1 cellular context compared by ENCODE assay signal in the genomic region with DNA sequence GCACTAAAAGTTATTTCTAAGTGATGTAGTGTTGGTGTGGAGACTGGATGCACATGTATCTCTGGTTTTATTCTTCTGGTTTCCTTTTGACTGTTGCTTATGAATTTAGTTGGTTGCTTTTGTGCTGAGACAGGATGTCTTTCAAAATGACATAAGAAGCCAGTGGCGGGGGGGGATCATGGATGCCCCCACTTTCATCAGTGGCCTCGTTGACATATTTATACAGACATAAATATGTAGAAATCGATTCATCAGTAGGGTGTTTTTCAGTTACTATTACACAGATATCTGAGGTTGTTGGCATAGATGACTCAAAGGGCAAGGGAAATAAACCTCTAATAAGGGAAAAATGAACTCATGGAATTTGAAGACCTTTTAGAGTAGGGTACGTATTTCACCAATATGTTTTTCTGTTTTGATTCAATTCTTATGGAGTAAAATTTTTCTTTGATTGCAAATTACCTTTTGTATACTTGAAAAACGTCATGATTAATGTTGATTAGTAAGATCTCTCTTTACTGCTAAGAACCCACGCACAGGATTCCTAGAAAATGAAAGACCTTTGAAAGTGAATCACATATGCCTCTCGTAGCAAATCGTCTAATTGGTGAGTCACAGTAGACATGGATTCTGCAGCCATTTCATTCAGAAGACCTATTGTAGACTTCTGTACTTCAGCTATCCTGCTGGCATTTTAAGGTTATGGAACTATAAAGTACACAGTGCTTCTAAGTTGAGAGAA.
A peak's percentile ranks its signal among the peaks of the same experiment; 100 is the strongest.
TF ChIP-seq lines count a peak whose summit lies in the region.

No MANE protein-coding gene starts in this region.

TF ChIP-seq in SK-N-SH, 30 proteins besides CTCF, POLR2A, EP300 and RAD21 (continued from another document):
- TF ChIP-seq IRF3 (IDR thresholded peaks at IDR 0.05; ENCODE audit: low read depth, low read length) (no peak), USF2 (IDR thresholded peaks at IDR 0.05; ENCODE audit: borderline replicate concordance, low read depth, low read length) (no peak), ELF1 (IDR thresholded peaks at IDR 0.05) (no peak), TCF12 (IDR thresholded peaks at IDR 0.05) (peak; percentile 61), TEAD4 (IDR thresholded peaks at IDR 0.05; ENCODE audit: borderline replicate concordance, insufficient read depth) (no peak), NRF1 (IDR thresholded peaks at IDR 0.05; ENCODE audit: low read depth, low read length) (no peak), PBX3 (IDR thresholded peaks at IDR 0.05) (no peak; the same call in 1 of the 2 replicates), EZH2phosphoT487 (IDR thresholded peaks at IDR 0.05; ENCODE audit: borderline replicate concordance, low read depth) (no peak), FOSL2 (IDR thresholded peaks at IDR 0.05; ENCODE audit: borderline replicate concordance, low read depth) (peak; percentile 79), MXI1 (IDR thresholded peaks at IDR 0.05; ENCODE audit: low read depth, low read length) (no peak), TAF1 (IDR thresholded peaks at IDR 0.05; ENCODE audit: borderline replicate concordance, low read depth, low read length) (no peak), NFIC (IDR thresholded peaks at IDR 0.05; ENCODE audit: borderline replicate concordance) (peak; percentile 32; the same call in 1 of the 2 replicates), RXRA (IDR thresholded peaks at IDR 0.05; ENCODE audit: borderline replicate concordance, low read depth) (peak; percentile 23; the same call in 1 of the 2 replicates), JUND (IDR thresholded peaks at IDR 0.05) (peak; percentile 72), RFX5 (IDR thresholded peaks at IDR 0.05; ENCODE audit: low read length) (no peak), MEF2A (IDR thresholded peaks at IDR 0.05; ENCODE audit: borderline replicate concordance, low read depth) (no peak), SIN3A (IDR thresholded peaks at IDR 0.05; ENCODE audit: borderline replicate concordance, low read depth, low read length) (no peak), RCOR1 (IDR thresholded peaks at IDR 0.05; ENCODE audit: low read length) (no peak), GABPA (IDR thresholded peaks at IDR 0.05; ENCODE audit: low read depth) (no peak), POLR2AphosphoS5 (IDR thresholded peaks at IDR 0.05; ENCODE audit: low read depth, low read length) (no peak), MAX (IDR thresholded peaks at IDR 0.05; ENCODE audit: low read depth) (0 out of 2 replicates have a peak, but pooled peaks have one; percentile 21), CHD2 (IDR thresholded peaks at IDR 0.05; ENCODE audit: low read length, partially characterized antibody) (no peak)
- TF ChIP-seq, protein P1, sequence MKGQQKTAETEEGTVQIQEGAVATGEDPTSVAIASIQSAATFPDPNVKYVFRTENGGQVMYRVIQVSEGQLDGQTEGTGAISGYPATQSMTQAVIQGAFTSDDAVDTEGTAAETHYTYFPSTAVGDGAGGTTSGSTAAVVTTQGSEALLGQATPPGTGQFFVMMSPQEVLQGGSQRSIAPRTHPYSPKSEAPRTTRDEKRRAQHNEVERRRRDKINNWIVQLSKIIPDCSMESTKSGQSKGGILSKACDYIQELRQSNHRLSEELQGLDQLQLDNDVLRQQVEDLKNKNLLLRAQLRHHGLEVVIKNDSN (IDR thresholded peaks at IDR 0.05; ENCODE audit: borderline replicate concordance, low read depth): no peak
- TF ChIP-seq, protein P2, sequence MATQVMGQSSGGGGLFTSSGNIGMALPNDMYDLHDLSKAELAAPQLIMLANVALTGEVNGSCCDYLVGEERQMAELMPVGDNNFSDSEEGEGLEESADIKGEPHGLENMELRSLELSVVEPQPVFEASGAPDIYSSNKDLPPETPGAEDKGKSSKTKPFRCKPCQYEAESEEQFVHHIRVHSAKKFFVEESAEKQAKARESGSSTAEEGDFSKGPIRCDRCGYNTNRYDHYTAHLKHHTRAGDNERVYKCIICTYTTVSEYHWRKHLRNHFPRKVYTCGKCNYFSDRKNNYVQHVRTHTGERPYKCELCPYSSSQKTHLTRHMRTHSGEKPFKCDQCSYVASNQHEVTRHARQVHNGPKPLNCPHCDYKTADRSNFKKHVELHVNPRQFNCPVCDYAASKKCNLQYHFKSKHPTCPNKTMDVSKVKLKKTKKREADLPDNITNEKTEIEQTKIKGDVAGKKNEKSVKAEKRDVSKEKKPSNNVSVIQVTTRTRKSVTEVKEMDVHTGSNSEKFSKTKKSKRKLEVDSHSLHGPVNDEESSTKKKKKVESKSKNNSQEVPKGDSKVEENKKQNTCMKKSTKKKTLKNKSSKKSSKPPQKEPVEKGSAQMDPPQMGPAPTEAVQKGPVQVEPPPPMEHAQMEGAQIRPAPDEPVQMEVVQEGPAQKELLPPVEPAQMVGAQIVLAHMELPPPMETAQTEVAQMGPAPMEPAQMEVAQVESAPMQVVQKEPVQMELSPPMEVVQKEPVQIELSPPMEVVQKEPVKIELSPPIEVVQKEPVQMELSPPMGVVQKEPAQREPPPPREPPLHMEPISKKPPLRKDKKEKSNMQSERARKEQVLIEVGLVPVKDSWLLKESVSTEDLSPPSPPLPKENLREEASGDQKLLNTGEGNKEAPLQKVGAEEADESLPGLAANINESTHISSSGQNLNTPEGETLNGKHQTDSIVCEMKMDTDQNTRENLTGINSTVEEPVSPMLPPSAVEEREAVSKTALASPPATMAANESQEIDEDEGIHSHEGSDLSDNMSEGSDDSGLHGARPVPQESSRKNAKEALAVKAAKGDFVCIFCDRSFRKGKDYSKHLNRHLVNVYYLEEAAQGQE (IDR thresholded peaks at IDR 0.05; ENCODE audit: low read depth, low read length): no peak
TF ChIP-seq in SK-N-SH: peak in this region for 7.
